8 cellular contexts compared by ENCODE assay signal in the genomic region with DNA sequence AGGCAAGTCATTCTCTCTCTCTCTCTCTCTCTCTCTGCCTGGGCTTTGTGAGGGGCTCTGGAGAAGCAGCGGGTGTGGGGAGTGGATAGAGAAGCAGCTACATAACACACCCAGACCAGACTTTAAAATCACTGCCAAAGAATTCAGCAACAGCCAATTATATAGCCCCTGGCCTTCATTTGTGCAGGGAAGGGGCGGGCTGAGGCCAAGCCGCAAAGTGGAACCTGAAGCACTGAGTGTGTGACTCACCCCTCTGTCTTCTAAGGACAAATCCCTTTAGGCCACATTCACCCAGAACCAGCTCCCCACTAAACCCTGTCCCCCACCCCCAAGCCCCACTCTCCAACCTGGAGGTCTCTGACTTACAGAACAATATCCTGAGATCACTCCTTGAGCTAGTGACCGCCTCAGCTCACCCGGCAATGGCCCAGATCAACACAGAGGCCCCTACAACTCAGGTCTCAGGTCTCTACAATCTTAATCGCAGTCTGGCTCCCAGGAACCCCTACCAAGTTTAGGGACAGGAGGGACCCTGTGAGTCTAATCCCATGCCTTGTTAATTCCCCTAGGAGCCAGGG. TPM values are rescaled to one million over a fixed set of nuclear protein-coding genes. Genes with fewer than 3 reads are reported as not detected.
DNase-seq lines count a peak whose midpoint lies in the region; ATAC-seq and TF ChIP-seq lines count a peak whose summit lies in the region.

No MANE protein-coding gene starts in this region.

- TF ChIP-seq CTCF in cardiac fibroblast (IDR thresholded peaks at IDR 0.05; ENCODE audit: low read depth, low read length): no peak
- no peak for TF ChIP-seq CTCF in lower lobe of right lung (IDR thresholded peaks at IDR 0.05)

- peak overlapping the region in 1 of 2 donors; percentile 15 for H3K4me3 ChIP-seq in cardiac fibroblast (replicated peaks in 1 of 2; ENCODE audit: low read depth in 2 of 2, low read length in 2 of 2)
- peak overlapping the region; percentile 15 for H3K4me3 ChIP-seq in lower lobe of right lung
- H3K4me3 ChIP-seq in thymus (ENCODE audit: low read length): no peak overlapping the region

- WGBS in thymus: 93% methylated on average over 6 of the region's 6 CpGs

- no peaks in the 10 kb centered on the region for H3K27me3 ChIP-seq in lower lobe of right lung (ENCODE audit: low read depth)
- H3K27me3 ChIP-seq in thymus (ENCODE audit: control insufficient read depth, insufficient read depth): no peaks in the 10 kb centered on the region

- intact Hi-C loops in lower lobe of right lung (cut with DNase I): no loop called here

- H3K9me3 ChIP-seq in lower lobe of right lung: no peaks in the 10 kb centered on the region
- no peaks in the 10 kb centered on the region for H3K9me3 ChIP-seq in thymus (ENCODE audit: control insufficient read depth)

- H3K36me3 ChIP-seq in lower lobe of right lung: no peaks in the 10 kb centered on the region
- no peaks in the 10 kb centered on the region for H3K36me3 ChIP-seq in thymus (ENCODE audit: control insufficient read depth, insufficient read depth)

- peak; percentile 76 to 77 for ATAC-seq in lower lobe of right lung
- ATAC-seq in HG02884 (IDR thresholded peaks at IDR 0.05; ENCODE audit: unreplicated experiment): no peak
- ATAC-seq in GM19395 (IDR thresholded peaks at IDR 0.05; ENCODE audit: unreplicated experiment): no peak

- DNase-seq in Ammon's horn (ENCODE audit: low spot score) (peak; percentile 43), HCEC 1CT (peak; percentile 93), SW 1271 (lab: John Stamatoyannopoulos, UW) (peak; percentile 60 to 86), cardiac fibroblast (ENCODE audit: low read depth in 2 of 2) (peak; percentile 95 to 97), lower lobe of right lung (peak; percentile 82)

- H3K4me1 ChIP-seq in lower lobe of right lung (peaks cover 95% of the 10 kb centered on the region), thymus (ENCODE audit: control insufficient read depth, insufficient read depth, low read length) (peaks cover 71% of the 10 kb centered on the region)

- H3K27ac ChIP-seq in lower lobe of right lung (peak overlapping the region; percentile 97), thymus (ENCODE audit: low read depth) (peak overlapping the region; percentile 84)

RNA-seq across cellular contexts. Expression of gene B4GALT1, which starts 6.0 kb away (rescaled TPM):
- 72.0 TPM for total RNA-seq in lower lobe of right lung
- 37.1 TPM for polyA plus RNA-seq in thymus

Comparison
In these comparisons a context has a peak if more than half of its experiments do, and no peak if none do; other contexts are left out.
1. DNase-seq: peak in every context shown above with its lines; median percentile 96 in cardiac fibroblast; 93 in HCEC 1CT; 82 in lower lobe of right lung; 73 in SW 1271; 43 in Ammon's horn.
2. ATAC-seq: peak in lower lobe of right lung (2 of 2); none in HG02884 (single experiment) and GM19395 (single experiment).